22 cellular contexts compared by ENCODE assay signal in the genomic region with DNA sequence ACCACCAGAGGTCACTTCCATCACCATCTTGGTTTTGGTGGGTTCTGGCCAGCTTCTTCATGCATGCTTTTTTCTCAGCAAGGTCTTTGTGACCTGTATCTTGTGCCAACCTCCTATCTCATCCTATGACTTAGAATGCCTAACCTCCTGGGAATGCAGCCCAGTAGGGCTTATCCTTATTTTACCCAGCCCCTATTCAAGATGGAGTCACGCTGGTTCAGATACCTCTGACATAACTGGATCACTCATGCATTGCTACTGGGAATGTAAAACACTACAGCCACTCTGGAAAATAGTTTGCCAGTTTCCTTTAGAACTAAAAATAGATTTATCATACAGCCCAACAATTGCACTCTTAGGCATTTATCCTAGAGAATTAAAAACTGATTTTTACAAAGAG.
DNase-seq lines count a peak whose midpoint lies in the region; ATAC-seq, FAIRE-seq and TF ChIP-seq lines count a peak whose summit lies in the region.
"Had no signal": no experiment of that assay in that cellular context is flagged by ENCODE, and none has a peak within 500 bp of the region (broad histone marks: within the 10 kb centered on the region; RNA-seq: fewer than 3 reads in every experiment).

No MANE protein-coding gene starts in this region.

- H3K9ac ChIP-seq in GM23248 = no peak overlapping the region

- no peaks in the 10 kb centered on the region for H3K9me3 ChIP-seq in GM23248 (ENCODE audit: low read depth)

- no peak for TF ChIP-seq CTCF in 22Rv1 (IDR thresholded peaks at IDR 0.05)

- no peak overlapping the region for H3K4me2 ChIP-seq in GM23248 (ENCODE audit: unreplicated experiment)

- H3K27me3 ChIP-seq in GM23248 (replicated peaks; ENCODE audit: insufficient read depth) = no peaks in the 10 kb centered on the region

- no peaks in the 10 kb centered on the region for H3K79me2 ChIP-seq in GM23248 (ENCODE audit: insufficient read depth)

- no peaks in the 10 kb centered on the region for H4K20me1 ChIP-seq in GM23248 (ENCODE audit: insufficient read depth)

- 84 to 90% methylated on average over 1 of the region's 1 CpG for WGBS in GM23248 (ENCODE audit: low coverage in 1 of 2, low lambda C conversion rate in 2 of 2, missing lambda C conversion rate in 2 of 2), 2 experiments

- TF ChIP-seq POLR2A in GM12892 (IDR thresholded peaks at IDR 0.05; ENCODE audit: low read depth, low read length) = no peak

- peak overlapping the region; percentile 42 for H3K27ac ChIP-seq in 22Rv1
- no peak overlapping the region for H3K27ac ChIP-seq in GM23248
- H3K27ac ChIP-seq: RWPE1, SK-N-MC had no signal

- H3K36me3 ChIP-seq in GM23248 (ENCODE audit: low read depth) = no peaks in the 10 kb centered on the region

- no peak for FAIRE-seq in GM12892 (lab: Jason Lieb, UNC)

- H3K4me1 ChIP-seq in GM23248 (ENCODE audit: insufficient read depth) = peaks cover 31% of the 10 kb centered on the region

- ATAC-seq in GM21447 (IDR thresholded peaks at IDR 0.05; ENCODE audit: unreplicated experiment) = no peak
- ATAC-seq: T-cell had no signal

- DNase-seq in GM23248 (peak; percentile 7), RPMI7951 (ENCODE audit: low read depth) (peak; percentile 20), glomerular visceral epithelial cell (ENCODE audit: extremely low spot score) (peak; percentile 18), GM12892 (ENCODE audit: insufficient read length) (no peak), NK-92 (lab: John Stamatoyannopoulos, UW; ENCODE audit: unreplicated experiment) (no peak), DMS53 treated with DMSO at 0.1 percent for 48 hours (lab: John Stamatoyannopoulos, UW; ENCODE audit: unreplicated experiment) (no peak)
- DNase-seq: ACHN; C1 segment of cervical spinal cord; CD8-positive, alpha-beta memory T cell; DMS79; HCEC 1CT; KG1; NCI-H187; NCI-H2107; NCI-H510A; NCI-H774; OCI-M1; T-cell had no signal

- H3K9me2 ChIP-seq in GM23248 (ENCODE audit: insufficient read depth) = no peaks in the 10 kb centered on the region

- in situ Hi-C loops in GM23248 (cut with MboI) = no loop called here

- no peak overlapping the region for H3K4me3 ChIP-seq in GM23248
- H3K4me3 ChIP-seq: SK-N-MC had no signal

- H3F3A ChIP-seq in GM23248 (ENCODE audit: insufficient read depth) = peaks cover 15% of the 10 kb centered on the region; the same call in 1 of the 2 replicates

- no peak overlapping the region for H2AFZ ChIP-seq in GM23248

Comparison
In these comparisons a context has a peak if more than half of its experiments do, and no peak if none do; other contexts are left out.
1. DNase-seq: peak in GM23248 (single experiment), RPMI7951 (single experiment) and glomerular visceral epithelial cell (single experiment); none in GM12892 (single experiment), NK-92 (single experiment) and DMS53 treated with DMSO at 0.1 percent for 48 hours (single experiment).